Comparison of ENCODE assay signal across 1 cellular context in the genomic region with DNA sequence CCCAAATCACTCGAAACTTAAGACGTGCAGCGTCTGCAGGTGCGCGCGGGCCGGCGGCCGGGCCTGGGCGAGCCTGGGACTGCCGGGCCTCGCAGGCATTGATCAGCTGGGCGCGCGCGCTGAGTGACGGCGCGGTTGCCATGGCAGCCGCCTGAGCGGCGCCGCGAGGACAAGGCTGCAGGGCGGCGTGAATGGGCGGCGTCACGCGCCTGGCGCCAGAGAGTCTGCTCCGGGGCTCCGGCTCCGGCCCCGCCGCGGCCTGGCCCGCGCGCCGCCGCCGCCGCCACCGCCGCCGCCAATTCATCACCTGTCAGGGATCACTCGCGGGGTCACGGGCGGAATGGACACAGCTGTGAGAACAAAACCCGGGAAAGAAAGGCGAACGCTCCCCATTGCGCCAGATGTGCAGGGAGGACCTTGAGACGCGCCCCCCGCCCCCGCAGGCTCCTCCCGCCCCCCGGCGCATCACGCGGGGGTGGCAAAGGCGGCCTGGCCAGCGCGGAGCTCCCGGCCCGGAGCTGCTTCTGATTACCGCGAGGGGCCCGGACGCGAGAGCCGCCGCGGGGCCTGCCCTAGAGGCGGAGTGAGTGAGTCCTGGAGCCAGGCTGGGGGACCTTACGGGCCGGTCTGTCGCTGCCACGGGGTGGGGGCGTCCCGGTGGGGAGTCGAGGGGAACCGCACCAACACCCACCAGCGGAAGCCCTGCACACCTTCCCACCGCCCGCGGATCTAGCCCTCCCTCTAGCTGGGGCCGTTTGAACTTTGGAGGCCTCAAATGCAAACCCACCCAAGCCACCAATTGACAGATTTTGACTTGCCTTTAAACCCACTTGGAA.
TF ChIP-seq lines count a peak whose summit lies in the region.

No MANE protein-coding gene starts in this region.

TF ChIP-seq in K562, 482 proteins besides CTCF, POLR2A, EP300 and RAD21 (continued from another document and continues in another):
- TF ChIP-seq, protein P1, sequence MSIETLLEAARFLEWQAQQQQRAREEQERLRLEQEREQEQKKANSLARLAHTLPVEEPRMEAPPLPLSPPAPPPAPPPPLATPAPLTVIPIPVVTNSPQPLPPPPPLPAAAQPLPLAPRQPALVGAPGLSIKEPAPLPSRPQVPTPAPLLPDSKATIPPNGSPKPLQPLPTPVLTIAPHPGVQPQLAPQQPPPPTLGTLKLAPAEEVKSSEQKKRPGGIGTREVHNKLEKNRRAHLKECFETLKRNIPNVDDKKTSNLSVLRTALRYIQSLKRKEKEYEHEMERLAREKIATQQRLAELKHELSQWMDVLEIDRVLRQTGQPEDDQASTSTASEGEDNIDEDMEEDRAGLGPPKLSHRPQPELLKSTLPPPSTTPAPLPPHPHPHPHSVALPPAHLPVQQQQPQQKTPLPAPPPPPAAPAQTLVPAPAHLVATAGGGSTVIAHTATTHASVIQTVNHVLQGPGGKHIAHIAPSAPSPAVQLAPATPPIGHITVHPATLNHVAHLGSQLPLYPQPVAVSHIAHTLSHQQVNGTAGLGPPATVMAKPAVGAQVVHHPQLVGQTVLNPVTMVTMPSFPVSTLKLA (conservative IDR thresholded peaks at IDR 0.05), result 0 out of 4 replicates have a peak, but pooled peaks of 1 of the 2 experiments have one; percentile 45
- TF ChIP-seq SIN3A (IDR thresholded peaks at IDR 0.05; ENCODE audit: borderline replicate concordance in 2 of 2, control insufficient read depth in 1 of 2, low read depth in 2 of 2, low read length in 2 of 2) (peak in 1 of 2 experiments; percentile 68; a peak in 2 of 4 replicates), CBFA2T2 (conservative IDR thresholded peaks at IDR 0.05) (0 out of 2 replicates have a peak, but pooled peaks have one; percentile 24), JUND (IDR thresholded peaks at IDR 0.05; ENCODE audit: borderline replicate concordance, low read depth, low read length) (peak; percentile 50; the same call in 1 of the 2 replicates), JUND (tag; IDR thresholded peaks at IDR 0.05; ENCODE audit: borderline replicate concordance, low read depth, low read length) (peak; percentile 36; the same call in 1 of the 3 replicates), MCM2 (IDR thresholded peaks at IDR 0.05; ENCODE audit: low read depth) (no peak), NFE2 (IDR thresholded peaks at IDR 0.05; ENCODE audit: low read depth) (no peak), CBX2 (IDR thresholded peaks at IDR 0.05; ENCODE audit: insufficient read depth, low read length, poor library complexity, severe bottlenecking) (no peak), E2F3 (CRISPR knock-in tag; IDR thresholded peaks at IDR 0.05) (no peak; the same call in 1 of the 2 replicates), ZNF175 (CRISPR knock-in tag; IDR thresholded peaks at IDR 0.05; ENCODE audit: low read depth) (0 out of 2 replicates have a peak, but pooled peaks have one; percentile 45), MEF2D (tag; conservative IDR thresholded peaks at IDR 0.05; ENCODE audit: low read depth) (no peak), MTA2 (IDR thresholded peaks at IDR 0.05; ENCODE audit: low read depth) (no peak), ZNF23 (CRISPR knock-in tag; IDR thresholded peaks at IDR 0.05) (no peak), HDAC2 (IDR thresholded peaks at IDR 0.05) (0 out of 2 replicates have a peak, but pooled peaks have one; percentile 26), RFX7 (CRISPR knock-in tag; IDR thresholded peaks at IDR 0.05) (no peak), POLR2H (tag; IDR thresholded peaks at IDR 0.05; ENCODE audit: low read depth) (0 out of 2 replicates have a peak, but pooled peaks have one; percentile 51), CBFA2T3 (IDR thresholded peaks at IDR 0.05) (peak; percentile 37; the same call in 1 of the 2 replicates), XRCC3 (IDR thresholded peaks at IDR 0.05) (no peak), GABPB2 (CRISPR knock-in tag; conservative IDR thresholded peaks at IDR 0.05) (no peak), SMAD4 (CRISPR knock-in tag; conservative IDR thresholded peaks at IDR 0.05) (peak; percentile 100), MAFG (tag; conservative IDR thresholded peaks at IDR 0.05) (no peak)
- TF ChIP-seq, protein P2, sequence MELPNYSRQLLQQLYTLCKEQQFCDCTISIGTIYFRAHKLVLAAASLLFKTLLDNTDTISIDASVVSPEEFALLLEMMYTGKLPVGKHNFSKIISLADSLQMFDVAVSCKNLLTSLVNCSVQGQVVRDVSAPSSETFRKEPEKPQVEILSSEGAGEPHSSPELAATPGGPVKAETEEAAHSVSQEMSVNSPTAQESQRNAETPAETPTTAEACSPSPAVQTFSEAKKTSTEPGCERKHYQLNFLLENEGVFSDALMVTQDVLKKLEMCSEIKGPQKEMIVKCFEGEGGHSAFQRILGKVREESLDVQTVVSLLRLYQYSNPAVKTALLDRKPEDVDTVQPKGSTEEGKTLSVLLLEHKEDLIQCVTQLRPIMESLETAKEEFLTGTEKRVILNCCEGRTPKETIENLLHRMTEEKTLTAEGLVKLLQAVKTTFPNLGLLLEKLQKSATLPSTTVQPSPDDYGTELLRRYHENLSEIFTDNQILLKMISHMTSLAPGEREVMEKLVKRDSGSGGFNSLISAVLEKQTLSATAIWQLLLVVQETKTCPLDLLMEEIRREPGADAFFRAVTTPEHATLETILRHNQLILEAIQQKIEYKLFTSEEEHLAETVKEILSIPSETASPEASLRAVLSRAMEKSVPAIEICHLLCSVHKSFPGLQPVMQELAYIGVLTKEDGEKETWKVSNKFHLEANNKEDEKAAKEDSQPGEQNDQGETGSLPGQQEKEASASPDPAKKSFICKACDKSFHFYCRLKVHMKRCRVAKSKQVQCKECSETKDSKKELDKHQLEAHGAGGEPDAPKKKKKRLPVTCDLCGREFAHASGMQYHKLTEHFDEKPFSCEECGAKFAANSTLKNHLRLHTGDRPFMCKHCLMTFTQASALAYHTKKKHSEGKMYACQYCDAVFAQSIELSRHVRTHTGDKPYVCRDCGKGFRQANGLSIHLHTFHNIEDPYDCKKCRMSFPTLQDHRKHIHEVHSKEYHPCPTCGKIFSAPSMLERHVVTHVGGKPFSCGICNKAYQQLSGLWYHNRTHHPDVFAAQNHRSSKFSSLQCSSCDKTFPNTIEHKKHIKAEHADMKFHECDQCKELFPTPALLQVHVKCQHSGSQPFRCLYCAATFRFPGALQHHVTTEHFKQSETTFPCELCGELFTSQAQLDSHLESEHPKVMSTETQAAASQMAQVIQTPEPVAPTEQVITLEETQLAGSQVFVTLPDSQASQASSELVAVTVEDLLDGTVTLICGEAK (IDR thresholded peaks at IDR 0.05), result peak; percentile 58; the same call in 1 of the 2 replicates
- TF ChIP-seq, protein P2 (CRISPR knock-in tag; IDR thresholded peaks at IDR 0.05), result no peak
- TF ChIP-seq, protein P3, sequence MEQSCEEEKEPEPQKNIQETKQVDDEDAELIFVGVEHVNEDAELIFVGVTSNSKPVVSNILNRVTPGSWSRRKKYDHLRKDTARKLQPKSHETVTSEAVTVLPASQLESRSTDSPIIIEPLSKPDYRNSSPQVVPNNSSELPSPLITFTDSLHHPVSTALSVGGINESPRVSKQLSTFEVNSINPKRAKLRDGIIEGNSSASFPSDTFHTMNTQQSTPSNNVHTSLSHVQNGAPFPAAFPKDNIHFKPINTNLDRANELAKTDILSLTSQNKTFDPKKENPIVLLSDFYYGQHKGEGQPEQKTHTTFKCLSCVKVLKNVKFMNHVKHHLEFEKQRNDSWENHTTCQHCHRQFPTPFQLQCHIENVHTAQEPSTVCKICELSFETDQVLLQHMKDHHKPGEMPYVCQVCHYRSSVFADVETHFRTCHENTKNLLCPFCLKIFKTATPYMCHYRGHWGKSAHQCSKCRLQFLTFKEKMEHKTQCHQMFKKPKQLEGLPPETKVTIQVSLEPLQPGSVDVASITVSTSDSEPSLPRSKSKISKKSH (CRISPR knock-in tag; IDR thresholded peaks at IDR 0.05), result no peak
- TF ChIP-seq, protein P4, sequence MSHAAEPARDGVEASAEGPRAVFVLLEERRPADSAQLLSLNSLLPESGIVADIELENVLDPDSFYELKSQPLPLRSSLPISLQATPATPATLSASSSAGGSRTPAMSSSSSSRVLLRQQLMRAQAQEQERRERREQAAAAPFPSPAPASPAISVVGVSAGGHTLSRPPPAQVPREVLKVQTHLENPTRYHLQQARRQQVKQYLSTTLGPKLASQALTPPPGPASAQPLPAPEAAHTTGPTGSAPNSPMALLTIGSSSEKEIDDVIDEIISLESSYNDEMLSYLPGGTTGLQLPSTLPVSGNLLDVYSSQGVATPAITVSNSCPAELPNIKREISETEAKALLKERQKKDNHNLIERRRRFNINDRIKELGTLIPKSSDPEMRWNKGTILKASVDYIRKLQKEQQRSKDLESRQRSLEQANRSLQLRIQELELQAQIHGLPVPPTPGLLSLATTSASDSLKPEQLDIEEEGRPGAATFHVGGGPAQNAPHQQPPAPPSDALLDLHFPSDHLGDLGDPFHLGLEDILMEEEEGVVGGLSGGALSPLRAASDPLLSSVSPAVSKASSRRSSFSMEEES (CRISPR knock-in tag; IDR thresholded peaks at IDR 0.05), result no peak
- TF ChIP-seq, protein P5, sequence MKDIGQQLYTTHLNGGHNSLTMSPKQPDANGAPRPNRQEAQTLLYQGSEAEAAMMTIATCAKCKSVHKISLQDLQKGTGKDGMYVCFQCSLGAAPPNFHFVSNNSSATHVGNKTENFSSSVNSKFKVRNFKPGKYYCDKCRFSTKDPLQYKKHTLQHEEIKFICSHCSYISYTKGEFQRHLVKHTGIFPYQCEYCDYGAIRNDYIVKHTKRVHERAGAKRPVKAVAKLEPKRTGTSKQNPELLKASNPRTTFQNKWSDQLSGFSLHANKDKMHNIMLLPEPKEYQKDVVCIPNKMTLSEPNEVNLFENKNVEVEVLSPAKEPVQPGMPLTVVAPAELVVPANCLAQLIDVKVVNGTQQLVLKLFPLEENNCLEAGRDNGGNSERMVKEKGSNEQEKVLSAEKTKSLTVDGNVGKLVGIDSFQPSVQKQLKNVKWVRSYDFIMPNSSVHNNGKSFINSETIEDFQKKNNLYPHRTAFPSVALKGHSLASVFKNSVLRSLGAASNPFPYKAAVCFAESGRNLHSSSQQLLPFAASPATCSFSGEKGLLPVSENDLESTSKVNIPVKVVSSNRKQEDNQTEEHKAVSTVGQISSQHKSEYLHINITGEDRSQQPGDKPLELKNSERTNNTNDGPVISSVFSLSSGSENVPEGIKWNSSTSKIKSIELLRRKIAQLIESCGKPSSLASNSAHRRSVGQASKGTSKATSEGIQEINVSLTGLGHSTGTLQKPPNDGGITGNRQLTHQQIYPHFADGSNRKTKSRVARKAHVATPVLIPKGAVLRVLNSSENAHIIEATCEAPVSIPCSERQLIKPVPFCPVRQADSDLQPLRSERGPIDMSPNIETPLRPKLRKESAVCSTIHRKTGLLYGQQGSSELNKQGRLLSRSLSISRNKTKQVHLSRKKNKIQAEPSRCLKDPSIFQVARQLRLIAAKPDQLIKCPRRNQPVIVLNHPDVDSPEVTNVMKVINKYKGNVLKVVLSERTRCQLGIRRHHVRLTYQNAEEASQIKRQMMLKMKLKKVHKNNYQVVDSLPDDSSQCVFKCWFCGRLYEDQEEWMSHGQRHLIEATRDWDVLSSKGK (CRISPR knock-in tag; IDR thresholded peaks at IDR 0.05), result no peak
- TF ChIP-seq, protein P6, sequence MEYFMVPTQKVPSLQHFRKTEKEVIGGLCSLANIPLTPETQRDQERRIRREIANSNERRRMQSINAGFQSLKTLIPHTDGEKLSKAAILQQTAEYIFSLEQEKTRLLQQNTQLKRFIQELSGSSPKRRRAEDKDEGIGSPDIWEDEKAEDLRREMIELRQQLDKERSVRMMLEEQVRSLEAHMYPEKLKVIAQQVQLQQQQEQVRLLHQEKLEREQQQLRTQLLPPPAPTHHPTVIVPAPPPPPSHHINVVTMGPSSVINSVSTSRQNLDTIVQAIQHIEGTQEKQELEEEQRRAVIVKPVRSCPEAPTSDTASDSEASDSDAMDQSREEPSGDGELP (CRISPR knock-in tag; IDR thresholded peaks at IDR 0.05; ENCODE audit: borderline replicate concordance), result peak; percentile 98
